18 cellular contexts compared by ENCODE assay signal in the genomic region with DNA sequence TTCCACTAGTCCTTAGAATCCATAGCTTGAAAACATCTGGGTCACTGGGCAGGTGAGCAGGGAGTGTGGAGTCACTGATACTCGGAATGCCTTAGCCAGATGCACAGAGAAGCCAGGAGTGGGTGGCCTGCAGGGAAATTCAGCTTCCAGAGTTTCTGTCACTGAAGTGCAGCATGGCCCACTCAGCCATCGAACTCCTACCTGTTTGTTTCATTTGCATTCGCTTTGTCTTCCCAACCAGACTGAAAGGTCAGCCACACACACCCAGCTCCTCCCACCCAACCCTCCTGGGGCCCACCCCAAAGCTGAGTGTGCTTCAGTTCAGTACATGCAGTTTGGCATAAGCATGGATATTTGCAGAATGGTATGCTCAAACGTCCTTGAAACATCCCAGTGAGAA.
DNase-seq lines count a peak whose midpoint lies in the region; ATAC-seq, FAIRE-seq and TF ChIP-seq lines count a peak whose summit lies in the region.
"Had no signal": no experiment of that assay in that cellular context is flagged by ENCODE, and none has a peak within 500 bp of the region (broad histone marks: within the 10 kb centered on the region; RNA-seq: fewer than 3 reads in every experiment).

No MANE protein-coding gene starts in this region.

- no peak for FAIRE-seq in HTR-8/SVneo (lab: Jason Lieb, UNC)
- FAIRE-seq: A204.1, K562 had no signal

- no peak for ATAC-seq in HG03135 (IDR thresholded peaks at IDR 0.05; ENCODE audit: unreplicated experiment)
- ATAC-seq: K562 had no signal

- TF ChIP-seq CTCF in esophagus muscularis mucosa (IDR thresholded peaks at IDR 0.05) = no peak

- no peak overlapping the region for H3K27ac ChIP-seq in esophagus muscularis mucosa (replicated peaks in 1 of 4)
- H3K27ac ChIP-seq: HL-60 had no signal

- no peak for TF ChIP-seq POLR2A in esophagus muscularis mucosa (IDR thresholded peaks at IDR 0.05; ENCODE audit: low read depth)

- DNase-seq in H7 (peak; percentile 39), esophagus muscularis mucosa (ENCODE audit: extremely low spot score) (peak; percentile 68), left kidney (ENCODE audit: low read depth, low spot score) (peak; percentile 34), HTR-8/SVneo (ENCODE audit: insufficient read length, low spot score) (no peak), NCI-H1092 treated with DMSO at 0.1 percent for 48 hours (lab: John Stamatoyannopoulos, UW) (no peak)
- DNase-seq: ACHN; BE2C; CD4-positive, alpha-beta memory T cell; DMS153; DMS79; GDM1; GOT3; HCEC 1CT; IMR-90 had no signal

- H3K27me3 ChIP-seq in H7 (ENCODE audit: control insufficient read depth, insufficient read depth, low read length) (no peaks in the 10 kb centered on the region), esophagus muscularis mucosa (no peaks in the 10 kb centered on the region)
- H3K27me3 ChIP-seq: BE2C had no signal

- H3K4me3 ChIP-seq in H7 (ENCODE audit: insufficient read depth, low read depth, low read length) = no peak overlapping the region
- H3K4me3 ChIP-seq in esophagus muscularis mucosa = no peak overlapping the region
- H3K4me3 ChIP-seq: K562 had no signal

- no peaks in the 10 kb centered on the region for H3K4me1 ChIP-seq in esophagus muscularis mucosa
- H3K4me1 ChIP-seq: BE2C had no signal

- no peaks in the 10 kb centered on the region for H3K9me3 ChIP-seq in esophagus muscularis mucosa
- H3K9me3 ChIP-seq: BE2C had no signal

- no peak for TF ChIP-seq EP300 in esophagus muscularis mucosa (IDR thresholded peaks at IDR 0.05)

- 55% methylated on average over 4 of the region's 4 CpGs for WGBS in esophagus muscularis mucosa

- intact Hi-C loops in esophagus muscularis mucosa (cut with DNase I) = no loop called here

- H3K36me3 ChIP-seq in H7 (replicated peaks; ENCODE audit: control insufficient read depth, insufficient read depth, low read length) (no peaks in the 10 kb centered on the region), esophagus muscularis mucosa (no peaks in the 10 kb centered on the region)
- H3K36me3 ChIP-seq: BE2C had no signal

Comparison
In these comparisons a context has a peak if more than half of its experiments do, and no peak if none do; other contexts are left out.
1. DNase-seq: peak in H7 (single experiment), esophagus muscularis mucosa (single experiment) and left kidney (single experiment); none in HTR-8/SVneo (single experiment) and NCI-H1092 treated with DMSO at 0.1 percent for 48 hours (single experiment).